ENCODE assay signal across 9 cellular contexts in genomic region chr7:27156508-27156898, GRCh38. TPM values are rescaled to one million over a fixed set of nuclear protein-coding genes. Genes with fewer than 3 reads are reported as not detected.
DNase-seq lines count a peak whose midpoint lies in the region; ATAC-seq lines count a peak whose summit lies in the region.
"Had no signal": no experiment of that assay in that cellular context is flagged by ENCODE, and none has a peak within 500 bp of the region (broad histone marks: within the 10 kb centered on the region; RNA-seq: fewer than 3 reads in every experiment).

Gene HOXA7, minus strand, starts transcription at chr7:27156675. Its CDS starts 130 bp downstream, at chr7:27156545.

- H3K4me1 Mint-ChIP-seq in activated CD4-positive, alpha-beta T cell treated with anti-CD3 and anti-CD28 coated beads, Interleukin-2, amount 10 ng/mL, durations not matched to agents 7 days and 5 days, result peaks cover 17% of the 10 kb centered on the region

- H3K14ac ChIP-seq in neuronal stem cell (ENCODE audit: low read length), result no peak within 1 kb of the TSS

- H3K4me3 Mint-ChIP-seq in activated CD4-positive, alpha-beta T cell treated with anti-CD3 and anti-CD28 coated beads, Interleukin-2, amount 10 ng/mL, durations not matched to agents 7 days and 5 days, result peak within 1 kb of the TSS; percentile 50

- no peak within 1 kb of the TSS for H4K8ac ChIP-seq in neuronal stem cell (ENCODE audit: low read depth, low read length)

- peaks cover 81 to 99% (median 94%) of the 10 kb centered on the region in 3 experiments for H3K27me3 ChIP-seq in neuronal stem cell (ENCODE audit: control insufficient read depth in 3 of 3, insufficient read depth in 3 of 3, low read depth in 1 of 3, low read length in 3 of 3)

- no peak within 1 kb of the TSS for H2BK15ac ChIP-seq in neuronal stem cell (ENCODE audit: low read length)

- H3K4me2 ChIP-seq in neuronal stem cell (ENCODE audit: insufficient read depth, low read length, poor library complexity, severe bottlenecking), result peak within 1 kb of the TSS; percentile 23

- H3K18ac ChIP-seq in neuronal stem cell (ENCODE audit: low read length), result no peak within 1 kb of the TSS

- H2BK12ac ChIP-seq in neuronal stem cell (ENCODE audit: low read length), result no peak within 1 kb of the TSS

- no peaks in the 10 kb centered on the region for H3K79me1 ChIP-seq in neuronal stem cell (ENCODE audit: low read depth, low read length)

- H3K23ac ChIP-seq in neuronal stem cell (ENCODE audit: low read depth, low read length, poor library complexity), result no peak within 1 kb of the TSS

- peak within 1 kb of the TSS in 1 of 2 donors; percentile 26 for H3K4me3 ChIP-seq in neuronal stem cell (ENCODE audit: low read length in 2 of 2)
- H3K4me3 ChIP-seq: body of pancreas had no signal

- H3K4me1 ChIP-seq in neuronal stem cell (ENCODE audit: control insufficient read depth in 2 of 2, insufficient read depth in 1 of 2, low read depth in 1 of 2, low read length in 2 of 2), result no peaks in the 10 kb centered on the region

- POLR2A ChIA-PET in activated CD4-positive, alpha-beta T cell treated with anti-CD3 and anti-CD28 coated beads, Interleukin-2, amount 10 ng/mL, durations not matched to agents 7 days and 5 days (lab: Charles Lee), result no interaction called here

- H2AK5ac ChIP-seq in neuronal stem cell (ENCODE audit: low read depth, low read length), result no peak within 1 kb of the TSS

- peaks cover 3% of the 10 kb centered on the region for H3K36me3 Mint-ChIP-seq in activated CD4-positive, alpha-beta T cell treated with anti-CD3 and anti-CD28 coated beads, Interleukin-2, amount 10 ng/mL, durations not matched to agents 7 days and 5 days (ENCODE audit: low read depth)

- no peak for DNase-seq in activated CD4-positive, alpha-beta T cell treated with anti-CD3 and anti-CD28 coated beads, Interleukin-2, amount 10 ng/mL, durations not matched to agents 7 days and 5 days
- DNase-seq in activated CD4-positive, alpha-beta T cell treated with anti-CD3 and anti-CD28 coated beads for 4 hours, result no peak
- DNase-seq in NCI-H82 (lab: John Stamatoyannopoulos, UW), result peak; percentile 79
- no peak for DNase-seq in neuronal stem cell (ENCODE audit: low spot score)
- DNase-seq in NCI-H2196 (lab: John Stamatoyannopoulos, UW; ENCODE audit: unreplicated experiment), result no peak

- CTCF ChIA-PET in activated CD4-positive, alpha-beta T cell treated with anti-CD3 and anti-CD28 coated beads, Interleukin-2, amount 10 ng/mL, durations not matched to agents 7 days and 5 days (lab: Charles Lee), result interaction anchor here (0.8 to 1.4 kb wide), 2 partner anchors 12 to 34 kb away, joined by 3 to 6 read pairs; no protein-coding TSS in a partner anchor

- WGBS in neuronal stem cell (ENCODE audit: extremely low coverage in 2 of 2, insufficient read length in 2 of 2, insufficient replicate concordance in 1 of 2), 2 donors, result no CpG with 5 or more reads among the region's 33 CpGs

- no peak within 1 kb of the TSS for H3K9ac ChIP-seq in neuronal stem cell (ENCODE audit: low read depth, low read length, poor library complexity)

- in situ Hi-C loops in endometrial microvascular endothelial cells (cut with HindIII; ENCODE audit: inconsistent ontology term, low pct_unique_long_range_greater_than_20kb, low sequenced_read_pairs), result no loop called here

- no peak within 1 kb of the TSS for H2BK5ac ChIP-seq in neuronal stem cell (ENCODE audit: low read length)

- H3K9me3 Mint-ChIP-seq in activated CD4-positive, alpha-beta T cell treated with anti-CD3 and anti-CD28 coated beads, Interleukin-2, amount 10 ng/mL, durations not matched to agents 7 days and 5 days, result no peaks in the 10 kb centered on the region

- peaks cover 86% of the 10 kb centered on the region for H3K27me3 Mint-ChIP-seq in activated CD4-positive, alpha-beta T cell treated with anti-CD3 and anti-CD28 coated beads, Interleukin-2, amount 10 ng/mL, durations not matched to agents 7 days and 5 days

- H3K27ac Mint-ChIP-seq in activated CD4-positive, alpha-beta T cell treated with anti-CD3 and anti-CD28 coated beads, Interleukin-2, amount 10 ng/mL, durations not matched to agents 7 days and 5 days, result peak within 1 kb of the TSS; percentile 82

- ATAC-seq in GM21390 (IDR thresholded peaks at IDR 0.05; ENCODE audit: unreplicated experiment) (no peak), GM18511 (IDR thresholded peaks at IDR 0.05; ENCODE audit: unreplicated experiment) (no peak)
- ATAC-seq: body of pancreas had no signal

- no peak within 1 kb of the TSS for H4K91ac ChIP-seq in neuronal stem cell (ENCODE audit: low read depth, low read length, poor library complexity)

- no peak within 1 kb of the TSS for H3K4ac ChIP-seq in neuronal stem cell (ENCODE audit: low read length)

- no peaks in the 10 kb centered on the region for H3K36me3 ChIP-seq in neuronal stem cell (replicated peaks in 1 of 2; ENCODE audit: control insufficient read depth in 2 of 2, insufficient read depth in 2 of 2, low read length in 2 of 2)

- no peak within 1 kb of the TSS for H3K27ac ChIP-seq in neuronal stem cell (replicated peaks; ENCODE audit: low read length)
- H3K27ac ChIP-seq: body of pancreas had no signal

- H2AFZ ChIP-seq in neuronal stem cell (ENCODE audit: low read length), result peak within 1 kb of the TSS; percentile 79

- H2BK120ac ChIP-seq in neuronal stem cell (ENCODE audit: low read depth, low read length), result no peak within 1 kb of the TSS

- peaks cover 25 to 40% of the 10 kb centered on the region in 2 donors for H3K9me3 ChIP-seq in neuronal stem cell (replicated peaks in 1 of 2; ENCODE audit: control insufficient read depth in 2 of 2, insufficient read depth in 1 of 2, low read depth in 1 of 2, low read length in 2 of 2)
- H3K9me3 ChIP-seq: body of pancreas had no signal

RNA-seq across cellular contexts. Expression of gene HOXA7, which starts in this region (rescaled TPM):
- not detected for total RNA-seq in activated CD4-positive, alpha-beta T cell treated with anti-CD3 and anti-CD28 coated beads, Interleukin-2, amount 10 ng/mL, durations not matched to agents 7 days and 5 days
- 10.0 TPM for total RNA-seq in endometrial microvascular endothelial cells (ENCODE audit: inconsistent ontology term)
- not detected for polyA plus RNA-seq in neuronal stem cell (2013, experiment 1 of 2)
- polyA plus RNA-seq in neuronal stem cell (2013, experiment 2 of 2), result not detected

Comparison
In these comparisons a context has a peak if more than half of its experiments do, and no peak if none do; other contexts are left out.
1. RNA of gene HOXA7 (total RNA-seq): 10.0 TPM in endometrial microvascular endothelial cells (single experiment); not detected in activated CD4-positive, alpha-beta T cell treated with anti-CD3 and anti-CD28 coated beads, Interleukin-2, amount 10 ng/mL, durations not matched to agents 7 days and 5 days; every median in the first group is over 10 times any median in the second.